17 cellular contexts compared by ENCODE assay signal in genomic region chr2:39542523-39542922, GRCh38.
A peak's percentile ranks its signal among the peaks of the same experiment; 100 is the strongest.
DNase-seq lines count a peak whose midpoint lies in the region; ATAC-seq and TF ChIP-seq lines count a peak whose summit lies in the region.
"Had no signal": no experiment of that assay in that cellular context is flagged by ENCODE, and none has a peak within 500 bp of the region (broad histone marks: within the 10 kb centered on the region; RNA-seq: fewer than 3 reads in every experiment).

No MANE protein-coding gene starts in this region.

- TF ChIP-seq RAD21 in SK-N-SH (IDR thresholded peaks at IDR 0.05; ENCODE audit: low read length), result peak; percentile 15; the same call in 1 of the 2 replicates

- POLR2A ChIA-PET in SK-N-SH (lab: Yijun Ruan, JAX), result interaction anchor here (0.8 kb wide), 1 partner anchor 422 kb away, joined by 3 read pairs; the partner anchor contains the start of gene SOS1

- ATAC-seq in GM21786 (IDR thresholded peaks at IDR 0.05; ENCODE audit: unreplicated experiment), result no peak
- ATAC-seq: PC-3 had no signal

- no peak for TF ChIP-seq POLR2A in breast epithelium (IDR thresholded peaks at IDR 0.05)

- peak; percentile 18 for DNase-seq in DMS 273 (lab: John Stamatoyannopoulos, UW; ENCODE audit: unreplicated experiment)
- DNase-seq in DMS 273 treated with DMSO at 0.1 percent for 48 hours (lab: John Stamatoyannopoulos, UW), result no peak
- DNase-seq in M059J (ENCODE audit: low read depth), result peak; percentile 35
- peak; percentile 62 for DNase-seq in SK-N-SH
- peak; percentile 57 for DNase-seq in neural progenitor cell (ENCODE audit: low spot score)
- no peak for DNase-seq in NCI-H128 (lab: John Stamatoyannopoulos, UW; ENCODE audit: unreplicated experiment)
- DNase-seq in breast epithelium (ENCODE audit: low spot score in 2 of 2), result no peak
- DNase-seq: Calu3; CD4-positive, alpha-beta memory T cell; Karpas-422; NCI-H1105; NCI-H2029; PC-3; SJCRH30; SW 1271 had no signal

- H3K4me3 ChIP-seq in SK-N-SH (ENCODE audit: low read depth in 2 of 2, low read length in 1 of 2), result no peak overlapping the region
- H3K4me3 ChIP-seq in neural progenitor cell, result no peak overlapping the region
- no peak overlapping the region for H3K4me3 ChIP-seq in breast epithelium
- H3K4me3 ChIP-seq: SJCRH30 had no signal

- peaks cover 5% of the 10 kb centered on the region for H3K4me1 Mint-ChIP-seq in neural progenitor cell
- H3K4me1 Mint-ChIP-seq: CD4-positive, alpha-beta memory T cell had no signal

- H3K36me3 ChIP-seq in SK-N-SH (replicated peaks in 1 of 2; ENCODE audit: control insufficient read depth in 1 of 2, insufficient read depth in 2 of 2, low read length in 1 of 2), result no peaks in the 10 kb centered on the region
- no peaks in the 10 kb centered on the region for H3K36me3 ChIP-seq in neural progenitor cell
- H3K36me3 ChIP-seq in breast epithelium, result no peaks in the 10 kb centered on the region
- H3K36me3 ChIP-seq: SJCRH30 had no signal

- H3K9ac ChIP-seq in SK-N-SH (no peak overlapping the region), neural progenitor cell (no peak overlapping the region)

- no peak overlapping the region for H3K4me3 Mint-ChIP-seq in neural progenitor cell
- H3K4me3 Mint-ChIP-seq: CD4-positive, alpha-beta memory T cell had no signal

- no peaks in the 10 kb centered on the region for H3K9me3 ChIP-seq in SK-N-SH
- no peaks in the 10 kb centered on the region for H3K9me3 ChIP-seq in neural progenitor cell (ENCODE audit: low read depth)
- H3K9me3 ChIP-seq in breast epithelium, result no peaks in the 10 kb centered on the region
- H3K9me3 ChIP-seq: SJCRH30 had no signal

- WGBS in SK-N-SH (ENCODE audit: low lambda C conversion rate), result 86% methylated on average over 2 of the region's 2 CpGs

- H3K27ac Mint-ChIP-seq in neural progenitor cell, result no peak overlapping the region
- H3K27ac Mint-ChIP-seq: CD4-positive, alpha-beta memory T cell had no signal

- H3K79me2 ChIP-seq in SK-N-SH (ENCODE audit: insufficient read depth), result no peaks in the 10 kb centered on the region
- no peaks in the 10 kb centered on the region for H3K79me2 ChIP-seq in neural progenitor cell (ENCODE audit: low read depth)

- H4K20me1 ChIP-seq in SK-N-SH (ENCODE audit: insufficient read depth), result no peaks in the 10 kb centered on the region
- H4K20me1 ChIP-seq in neural progenitor cell (ENCODE audit: low read depth), result no peaks in the 10 kb centered on the region

- H2AFZ ChIP-seq in SK-N-SH (ENCODE audit: low read depth) (no peak overlapping the region), neural progenitor cell (replicated peaks) (no peak overlapping the region)

- H3F3A ChIP-seq in SK-N-SH (replicated peaks; ENCODE audit: insufficient read depth) (no peaks in the 10 kb centered on the region), neural progenitor cell (ENCODE audit: low read depth) (peaks cover 8% of the 10 kb centered on the region)

- peaks cover 2% of the 10 kb centered on the region for H3K27me3 Mint-ChIP-seq in neural progenitor cell (ENCODE audit: insufficient read depth, low read depth)

- H3K27me3 ChIP-seq in SK-N-SH (ENCODE audit: insufficient read depth) (no peaks in the 10 kb centered on the region), neural progenitor cell (no peaks in the 10 kb centered on the region), breast epithelium (no peaks in the 10 kb centered on the region)
- H3K27me3 ChIP-seq: SJCRH30 had no signal

- H3K9me2 ChIP-seq in SK-N-SH, result no peaks in the 10 kb centered on the region

- CTCF ChIA-PET in SK-N-SH (lab: Yijun Ruan, JAX), result interaction anchor here (1.1 to 1.2 kb wide), 2 partner anchors 12 to 163 kb away, joined by 4 to 5 read pairs; no protein-coding TSS in a partner anchor

- TF ChIP-seq CTCF in SK-N-SH (IDR thresholded peaks at IDR 0.05), result no peak
- no peak for TF ChIP-seq CTCF in neural progenitor cell (IDR thresholded peaks at IDR 0.05)
- no peak for TF ChIP-seq CTCF in breast epithelium (IDR thresholded peaks at IDR 0.05)

- intact Hi-C loops in breast epithelium (cut with DNase I; ENCODE audit: low total_unique reads), result no loop called here

- H3K9me3 Mint-ChIP-seq in neural progenitor cell, result peaks cover 13% of the 10 kb centered on the region
- H3K9me3 Mint-ChIP-seq: CD4-positive, alpha-beta memory T cell had no signal

- no peaks in the 10 kb centered on the region for H3K36me3 Mint-ChIP-seq in neural progenitor cell
- H3K36me3 Mint-ChIP-seq: CD4-positive, alpha-beta memory T cell had no signal

- H3K27ac ChIP-seq in SK-N-SH (ENCODE audit: low read depth in 2 of 2, low read length in 1 of 2), result peak overlapping the region in 1 of 2 experiments; percentile 23; a peak in 1 of 4 replicates
- no peak overlapping the region for H3K27ac ChIP-seq in neural progenitor cell
- H3K27ac ChIP-seq in breast epithelium, result no peak overlapping the region
- H3K27ac ChIP-seq: 22Rv1, SJCRH30 had no signal

- H3K4me1 ChIP-seq in SK-N-SH (ENCODE audit: control insufficient read depth in 1 of 2, insufficient read depth in 2 of 2, low read depth in 1 of 2, low read length in 1 of 2) (peaks cover 0 to 9% of the 10 kb centered on the region in 2 experiments; a peak in 2 of 4 replicates), neural progenitor cell (peaks cover 31% of the 10 kb centered on the region), breast epithelium (no peaks in the 10 kb centered on the region)

- no peak overlapping the region for H3K4me2 ChIP-seq in SK-N-SH
- H3K4me2 ChIP-seq in neural progenitor cell, result peak overlapping the region; percentile 47

- TF ChIP-seq EP300 in SK-N-SH (IDR thresholded peaks at IDR 0.05; ENCODE audit: borderline replicate concordance in 1 of 2, low read depth in 1 of 2, low read length in 1 of 2), result peak in 1 of 2 experiments; percentile 89; a peak in 2 of 4 replicates

TF ChIP-seq in SK-N-SH, 30 proteins besides CTCF, POLR2A, EP300 and RAD21:
- no peak for TF ChIP-seq PBX3 (IDR thresholded peaks at IDR 0.05)
- peak; percentile 97 for TF ChIP-seq GATA2 (CRISPR knock-in tag; IDR thresholded peaks at IDR 0.05)
- TF ChIP-seq FOSL2 (IDR thresholded peaks at IDR 0.05; ENCODE audit: borderline replicate concordance, low read depth), result no peak
- no peak for TF ChIP-seq FOXM1 (IDR thresholded peaks at IDR 0.05; ENCODE audit: low read depth)
- TF ChIP-seq RCOR1 (IDR thresholded peaks at IDR 0.05; ENCODE audit: low read length), result peak; percentile 79; the same call in 1 of the 2 replicates
- no peak for TF ChIP-seq GABPA (IDR thresholded peaks at IDR 0.05; ENCODE audit: low read depth)
- no peak for TF ChIP-seq NFIC (IDR thresholded peaks at IDR 0.05; ENCODE audit: borderline replicate concordance)
- TF ChIP-seq CHD2 (IDR thresholded peaks at IDR 0.05; ENCODE audit: low read length, partially characterized antibody), result peak; percentile 80
- peak; percentile 71; the same call in 1 of the 2 replicates for TF ChIP-seq FOXJ3 (CRISPR knock-in tag; IDR thresholded peaks at IDR 0.05)
- no peak for TF ChIP-seq RFX5 (IDR thresholded peaks at IDR 0.05; ENCODE audit: low read length)
- no peak for TF ChIP-seq JUND (IDR thresholded peaks at IDR 0.05)
- TF ChIP-seq TCF12 (IDR thresholded peaks at IDR 0.05), result no peak
- TF ChIP-seq RXRA (IDR thresholded peaks at IDR 0.05; ENCODE audit: borderline replicate concordance, low read depth), result no peak

Comparison
In these comparisons a context has a peak if more than half of its experiments do, and no peak if none do; other contexts are left out.
1. DNase-seq: peak in DMS 273 (single experiment), M059J (single experiment), SK-N-SH (single experiment) and neural progenitor cell (single experiment); none in DMS 273 treated with DMSO at 0.1 percent for 48 hours (single experiment), NCI-H128 (single experiment) and breast epithelium (0 of 2).